ENCODE assay signal across 20 cellular contexts in genomic region chr9:26789959-26790358, GRCh38.
DNase-seq lines count a peak whose midpoint lies in the region; ATAC-seq, FAIRE-seq and TF ChIP-seq lines count a peak whose summit lies in the region.
"Had no signal": no experiment of that assay in that cellular context is flagged by ENCODE, and none has a peak within 500 bp of the region (broad histone marks: within the 10 kb centered on the region; RNA-seq: fewer than 3 reads in every experiment).

No MANE protein-coding gene starts in this region.

- H4K8ac ChIP-seq in mesenchymal stem cell (ENCODE audit: low read length), result no peak overlapping the region

- no peaks in the 10 kb centered on the region for H3K4me1 ChIP-seq in endothelial cell of umbilical vein (ENCODE audit: control insufficient read depth, extremely low read depth, insufficient read depth, low read length)
- H3K4me1 ChIP-seq in mesenchymal stem cell (ENCODE audit: control insufficient read depth, insufficient read depth, low read depth, low read length), result peaks cover 1% of the 10 kb centered on the region
- H3K4me1 ChIP-seq: heart right ventricle, upper lobe of right lung had no signal

- H2AFZ ChIP-seq in endothelial cell of umbilical vein (ENCODE audit: low read depth, low read length), result no peak overlapping the region
- H2AFZ ChIP-seq in mesenchymal stem cell (ENCODE audit: low read depth, low read length), result no peak overlapping the region

- H3K4me3 ChIP-seq in endothelial cell of umbilical vein (replicated peaks in 1 of 3; ENCODE audit: insufficient read depth in 1 of 3, low read depth in 1 of 3, low read length in 3 of 3) (no peak overlapping the region), mesenchymal stem cell (ENCODE audit: insufficient read depth in 1 of 2, low read depth in 1 of 2, low read length in 2 of 2) (no peak overlapping the region)
- H3K4me3 ChIP-seq: heart right ventricle, upper lobe of right lung had no signal

- H3K9me3 ChIP-seq in endothelial cell of umbilical vein (replicated peaks; ENCODE audit: control insufficient read depth, insufficient read depth, low read length), result no peaks in the 10 kb centered on the region
- peaks cover 13% of the 10 kb centered on the region for H3K9me3 ChIP-seq in mesenchymal stem cell (ENCODE audit: control insufficient read depth, low read length)

- no peak overlapping the region for H3K23ac ChIP-seq in mesenchymal stem cell (ENCODE audit: low read length in 2 of 2)

- peaks cover 0 to 4% of the 10 kb centered on the region in 2 experiments for H3K27me3 ChIP-seq in endothelial cell of umbilical vein (ENCODE audit: control insufficient read depth in 2 of 2, insufficient read depth in 2 of 2, low read length in 2 of 2)
- no peaks in the 10 kb centered on the region for H3K27me3 ChIP-seq in mesenchymal stem cell (ENCODE audit: control insufficient read depth in 1 of 2, insufficient read depth in 1 of 2, low read length in 2 of 2)
- H3K27me3 ChIP-seq: heart right ventricle, upper lobe of right lung had no signal

- H3K9ac ChIP-seq in endothelial cell of umbilical vein (replicated peaks; ENCODE audit: extremely low read depth, insufficient read depth, low read length) (no peak overlapping the region), mesenchymal stem cell (ENCODE audit: low read length) (peak overlapping the region; percentile 89)
- H3K9ac ChIP-seq: KMS-11 had no signal

- H4K91ac ChIP-seq in mesenchymal stem cell (ENCODE audit: low read length), result no peak overlapping the region

- DNase-seq in AG08395 (ENCODE audit: low spot score) (peak; percentile 24), NCI-H69 (lab: John Stamatoyannopoulos, UW) (peak; percentile 34), endothelial cell of umbilical vein (ENCODE audit: low read depth, low spot score) (no peak), mesenchymal stem cell (no peak), SHP77 treated with DMSO at 0.1 percent for 48 hours (lab: John Stamatoyannopoulos, UW) (no peak), MV-4-11 (lab: John Stamatoyannopoulos, UW) (no peak)
- no peak for DNase-seq in stimulated activated CD4-positive, alpha-beta T cell treated with anti-CD3 and anti-CD28 coated beads, Interleukin-12 subunit alpha, Interleukin-12 subunit beta, amount 100 ng/mL, for 4 hours
- DNase-seq: activated CD4-positive, alpha-beta T cell treated with anti-CD3 and anti-CD28 coated beads, Interleukin-2, amount 50 U/mL, for 48 hours; activated T-cell treated with anti-CD3 and anti-CD28 coated beads, Interleukin-2, amount 50 U/mL, for 48 hours; AML-193; cerebellar nuclear complex; heart right ventricle; left cardiac atrium; NCI-H1417 treated with DMSO at 0.1 percent for 48 hours; NCI-H446 treated with DMSO at 0.1 percent for 48 hours; stimulated activated naive B cell treated with anti-CD40 and anti-IgM and Interleukin-4, amounts not matched to agents 10 μg/mL and 1 μg/mL and 100 μg/mL, for 72 hours; upper lobe of right lung had no signal

- no peak overlapping the region for H2BK12ac ChIP-seq in mesenchymal stem cell (ENCODE audit: low read length in 2 of 2)

- WGBS in mesenchymal stem cell, result 77% methylated on average over 2 of the region's 3 CpGs

- no TSS peak for BruUV-seq in endothelial cell of umbilical vein (replicated peaks; lab: Mats Ljungman, UMichigan)

- no peak overlapping the region for H3K18ac ChIP-seq in mesenchymal stem cell (ENCODE audit: low read depth in 1 of 2, low read length in 2 of 2)

- no peak overlapping the region for H2BK5ac ChIP-seq in mesenchymal stem cell (ENCODE audit: low read depth, low read length, poor library complexity, severe bottlenecking)

- H4K20me1 ChIP-seq in endothelial cell of umbilical vein (replicated peaks; ENCODE audit: control insufficient read depth, extremely low read depth, insufficient read depth, low read length), result no peaks in the 10 kb centered on the region

- no peak for TF ChIP-seq POLR2A in endothelial cell of umbilical vein (IDR thresholded peaks at IDR 0.05; ENCODE audit: low read depth, low read length)

- intact Hi-C loops in endothelial cell of umbilical vein (cut with micrococcal nuclease), result no loop called here

- dilution Hi-C loops in endothelial cell of umbilical vein (cut with MboI; ENCODE audit: extremely low pct_ligation_motif_present, low sequenced_read_pairs), result no loop called here

- CTCF ChIA-PET in endothelial cell of umbilical vein (lab: Charles Lee), result no interaction called here

- H3K79me1 ChIP-seq in mesenchymal stem cell (replicated peaks; ENCODE audit: low read length, poor library complexity, severe bottlenecking), result no peaks in the 10 kb centered on the region

- H3K27ac ChIP-seq in endothelial cell of umbilical vein (ENCODE audit: insufficient read depth, low read depth, low read length) (no peak overlapping the region), mesenchymal stem cell (ENCODE audit: low read length, poor library complexity, severe bottlenecking) (no peak overlapping the region)
- H3K27ac ChIP-seq: heart right ventricle, KMS-11, upper lobe of right lung had no signal

- no peaks in the 10 kb centered on the region for H3K79me2 ChIP-seq in endothelial cell of umbilical vein (ENCODE audit: control insufficient read depth, insufficient read depth, low read length)

- no peak overlapping the region for H3K4ac ChIP-seq in mesenchymal stem cell (ENCODE audit: low read depth in 1 of 2, low read length in 2 of 2)

- ATAC-seq in GM18867 (IDR thresholded peaks at IDR 0.05; ENCODE audit: unreplicated experiment), result no peak
- ATAC-seq: heart right ventricle; left cardiac atrium; stimulated activated naive B cell treated with anti-CD40 and anti-IgM and Interleukin-4, amounts not matched to agents 10 μg/mL and 1 μg/mL and 100 μg/mL, for 72 hours; upper lobe of right lung had no signal

- H3K36me3 ChIP-seq in endothelial cell of umbilical vein (ENCODE audit: control insufficient read depth in 2 of 2, extremely low read depth in 1 of 2, insufficient read depth in 2 of 2, low read length in 2 of 2) (no peaks in the 10 kb centered on the region), mesenchymal stem cell (ENCODE audit: control insufficient read depth in 1 of 2, insufficient read depth in 2 of 2, low read depth in 1 of 2, low read length in 2 of 2) (no peaks in the 10 kb centered on the region)
- H3K36me3 ChIP-seq: heart right ventricle, upper lobe of right lung had no signal

- H2AK5ac ChIP-seq in mesenchymal stem cell (ENCODE audit: low read length, severe bottlenecking), result no peak overlapping the region

- TF ChIP-seq CTCF in endothelial cell of umbilical vein (IDR thresholded peaks at IDR 0.05; ENCODE audit: extremely low read depth in 1 of 2, insufficient read depth in 1 of 2, low read depth in 1 of 2, low read length in 2 of 2), result no peak

- no peak overlapping the region for H2BK15ac ChIP-seq in mesenchymal stem cell (ENCODE audit: low read depth, poor library complexity, severe bottlenecking)

- no peak overlapping the region for H3K4me2 ChIP-seq in endothelial cell of umbilical vein (ENCODE audit: insufficient read depth, low read length)
- H3K4me2 ChIP-seq in mesenchymal stem cell (ENCODE audit: low read length, poor library complexity, severe bottlenecking), result no peak overlapping the region
- H3K4me2 ChIP-seq: KMS-11 had no signal

- H3K9me1 ChIP-seq in endothelial cell of umbilical vein (replicated peaks; ENCODE audit: control insufficient read depth, extremely low read depth, insufficient read depth, low read length), result no peaks in the 10 kb centered on the region

- no peak overlapping the region for H3K14ac ChIP-seq in mesenchymal stem cell (ENCODE audit: low read length in 2 of 2)

- H2BK120ac ChIP-seq in mesenchymal stem cell (ENCODE audit: low read depth, low read length), result no peak overlapping the region

- POLR2A ChIA-PET in endothelial cell of umbilical vein (lab: Charles Lee), result no interaction called here

- FAIRE-seq in endothelial cell of umbilical vein (lab: Jason Lieb, UNC), result no peak
- FAIRE-seq: GM19239 had no signal

TF ChIP-seq in endothelial cell of umbilical vein, 7 proteins besides CTCF, POLR2A, EP300 and RAD21:
- peak; percentile 16 for TF ChIP-seq FOS (IDR thresholded peaks at IDR 0.05; ENCODE audit: borderline replicate concordance, insufficient read depth, low read length)
- TF ChIP-seq JUN (IDR thresholded peaks at IDR 0.05; ENCODE audit: borderline replicate concordance, insufficient read depth, insufficient read length, low read depth), result no peak
- no peak for TF ChIP-seq POLR2AphosphoS5 (IDR thresholded peaks at IDR 0.05; ENCODE audit: insufficient read depth, low read depth, low read length)

Comparison
In these comparisons a context has a peak if more than half of its experiments do, and no peak if none do; other contexts are left out.
1. DNase-seq: peak in AG08395 (single experiment) and NCI-H69 (single experiment); none in endothelial cell of umbilical vein (single experiment), mesenchymal stem cell (single experiment), SHP77 treated with DMSO at 0.1 percent for 48 hours (single experiment), MV-4-11 (single experiment) and stimulated activated CD4-positive, alpha-beta T cell treated with anti-CD3 and anti-CD28 coated beads, Interleukin-12 subunit alpha, Interleukin-12 subunit beta, amount 100 ng/mL, for 4 hours (single experiment).